In genomic region chrX:22135171-22135711, GRCh38 we compare ENCODE assay signal across 10 cellular contexts.
DNase-seq lines count a peak whose midpoint lies in the region; ATAC-seq, FAIRE-seq and TF ChIP-seq lines count a peak whose summit lies in the region.
"Had no signal": no experiment of that assay in that cellular context is flagged by ENCODE, and none has a peak within 500 bp of the region (broad histone marks: within the 10 kb centered on the region; RNA-seq: fewer than 3 reads in every experiment).

No MANE protein-coding gene starts in this region.

- no peaks in the 10 kb centered on the region for H3K27me3 Mint-ChIP-seq in activated CD4-positive, alpha-beta T cell treated with anti-CD3 and anti-CD28 coated beads, Interleukin-2, amount 10 ng/mL, durations not matched to agents 24 days and 14 days
- H3K27me3 Mint-ChIP-seq in activated CD4-positive, alpha-beta T cell treated with anti-CD3 and anti-CD28 coated beads for 36 hours, result no peaks in the 10 kb centered on the region
- H3K27me3 Mint-ChIP-seq in astrocyte (ENCODE audit: low read depth, unreplicated experiment), result no peaks in the 10 kb centered on the region
- H3K27me3 Mint-ChIP-seq in activated naive CD8-positive, alpha-beta T cell treated with anti-CD3 and anti-CD28 coated beads for 36 hours, result no peaks in the 10 kb centered on the region

- peak; percentile 95 for FAIRE-seq in astrocyte (lab: Jason Lieb, UNC)
- FAIRE-seq: urothelium cell line had no signal

- H3K4me3 Mint-ChIP-seq in activated CD4-positive, alpha-beta T cell treated with anti-CD3 and anti-CD28 coated beads, Interleukin-2, amount 10 ng/mL, durations not matched to agents 24 days and 14 days, result no peak overlapping the region
- no peak overlapping the region for H3K4me3 Mint-ChIP-seq in activated CD4-positive, alpha-beta T cell treated with anti-CD3 and anti-CD28 coated beads for 36 hours
- no peak overlapping the region for H3K4me3 Mint-ChIP-seq in astrocyte (ENCODE audit: unreplicated experiment)
- no peak overlapping the region for H3K4me3 Mint-ChIP-seq in activated naive CD8-positive, alpha-beta T cell treated with anti-CD3 and anti-CD28 coated beads for 36 hours

- CTCF ChIA-PET in activated CD4-positive, alpha-beta T cell treated with anti-CD3 and anti-CD28 coated beads for 36 hours (lab: Charles Lee), result interaction anchor here (0.7 to 2.5 kb wide), 15 partner anchors 10 to 613 kb away, joined by 3 to 14 read pairs (median 5); no protein-coding TSS in a partner anchor

- peaks cover 10% of the 10 kb centered on the region for H3K4me1 Mint-ChIP-seq in activated CD4-positive, alpha-beta T cell treated with anti-CD3 and anti-CD28 coated beads, Interleukin-2, amount 10 ng/mL, durations not matched to agents 24 days and 14 days
- peaks cover 15% of the 10 kb centered on the region for H3K4me1 Mint-ChIP-seq in activated CD4-positive, alpha-beta T cell treated with anti-CD3 and anti-CD28 coated beads for 36 hours
- peaks cover 22% of the 10 kb centered on the region for H3K4me1 Mint-ChIP-seq in astrocyte (ENCODE audit: low read depth, unreplicated experiment)
- H3K4me1 Mint-ChIP-seq in activated naive CD8-positive, alpha-beta T cell treated with anti-CD3 and anti-CD28 coated beads for 36 hours, result peaks cover 13% of the 10 kb centered on the region

- peak overlapping the region; percentile 73 for H3K9ac ChIP-seq in astrocyte (ENCODE audit: low read length)

- H3K4me1 ChIP-seq in astrocyte (ENCODE audit: insufficient read depth, low read length) (peaks cover 17% of the 10 kb centered on the region), uterus (no peaks in the 10 kb centered on the region)

- H3K4me2 ChIP-seq in astrocyte (ENCODE audit: low read length), result peak overlapping the region; percentile 72

- H3K36me3 ChIP-seq in astrocyte (ENCODE audit: insufficient read depth, low read length) (no peaks in the 10 kb centered on the region), uterus (no peaks in the 10 kb centered on the region)

- ATAC-seq in activated CD4-positive, alpha-beta T cell treated with anti-CD3 and anti-CD28 coated beads for 36 hours, result no peak

- POLR2A ChIA-PET in activated CD4-positive, alpha-beta T cell treated with anti-CD3 and anti-CD28 coated beads for 36 hours (lab: Charles Lee), result no interaction called here

- H3K27me3 ChIP-seq in astrocyte (ENCODE audit: insufficient read depth, low read length) (no peaks in the 10 kb centered on the region), uterus (no peaks in the 10 kb centered on the region)

- H3K9me3 ChIP-seq in astrocyte (ENCODE audit: insufficient read depth, low read depth, low read length), result no peaks in the 10 kb centered on the region
- H3K9me3 ChIP-seq in uterus, result no peaks in the 10 kb centered on the region

- no peaks in the 10 kb centered on the region for H3K36me3 Mint-ChIP-seq in activated CD4-positive, alpha-beta T cell treated with anti-CD3 and anti-CD28 coated beads, Interleukin-2, amount 10 ng/mL, durations not matched to agents 24 days and 14 days (ENCODE audit: low read depth)
- no peaks in the 10 kb centered on the region for H3K36me3 Mint-ChIP-seq in activated CD4-positive, alpha-beta T cell treated with anti-CD3 and anti-CD28 coated beads for 36 hours (ENCODE audit: low read depth)
- H3K36me3 Mint-ChIP-seq in astrocyte (ENCODE audit: low read depth, unreplicated experiment), result no peaks in the 10 kb centered on the region
- H3K36me3 Mint-ChIP-seq in activated naive CD8-positive, alpha-beta T cell treated with anti-CD3 and anti-CD28 coated beads for 36 hours, result peaks cover 4% of the 10 kb centered on the region

- H4K20me1 ChIP-seq in astrocyte (ENCODE audit: insufficient read depth, low read length), result no peaks in the 10 kb centered on the region

- DNase-seq in activated CD4-positive, alpha-beta T cell treated with anti-CD3 and anti-CD28 coated beads, Interleukin-2, amount 10 ng/mL, durations not matched to agents 24 days and 14 days, result no peak
- no peak for DNase-seq in activated CD4-positive, alpha-beta T cell treated with anti-CD3 and anti-CD28 coated beads for 36 hours
- DNase-seq in astrocyte (ENCODE audit: low read depth) (peak; percentile 42), islet precursor cell (peak; percentile 71), uterus (no peak)
- no peak for DNase-seq in activated CD4-positive, CD25-positive, alpha-beta regulatory T cell treated with anti-CD3 and anti-CD28 coated beads, Interleukin-2, amount 50 U/mL, for 72 hours
- no peak for DNase-seq in activated naive CD8-positive, alpha-beta T cell treated with anti-CD3 and anti-CD28 coated beads for 36 hours
- DNase-seq in stimulated activated CD4-positive, alpha-beta T cell treated with anti-CD3 and anti-CD28 coated beads, Interleukin-4, amount 100 ng/mL, for 1 hour, result no peak
- DNase-seq: SHP77 treated with DMSO at 0.1 percent for 48 hours had no signal

- H2AFZ ChIP-seq in astrocyte (ENCODE audit: low read depth, low read length), result peak overlapping the region; percentile 9

- no peak for TF ChIP-seq POLR2A in uterus (IDR thresholded peaks at IDR 0.05)

- intact Hi-C loops in activated CD4-positive, alpha-beta T cell treated with anti-CD3 and anti-CD28 coated beads, Interleukin-2, amount 10 ng/mL, durations not matched to agents 24 days and 14 days (cut with micrococcal nuclease), result loop anchor here (1.0 kb wide), 1 partner anchor 146 kb away; no protein-coding TSS in a partner anchor
- intact Hi-C loops in activated CD4-positive, alpha-beta T cell treated with anti-CD3 and anti-CD28 coated beads for 36 hours (cut with DNase I, micrococcal nuclease), result no loop called here
- intact Hi-C loops in uterus (cut with DNase I; ENCODE audit: low total_unique reads), result no loop called here

- H3K4me3 ChIP-seq in astrocyte (ENCODE audit: insufficient read depth, low read depth, low read length) (peak overlapping the region; percentile 4), uterus (no peak overlapping the region)

- TF ChIP-seq CTCF in astrocyte (IDR thresholded peaks at IDR 0.05; ENCODE audit: insufficient read depth, low read depth, low read length) (no peak), uterus (IDR thresholded peaks at IDR 0.05) (no peak)

- H3K79me2 ChIP-seq in astrocyte (ENCODE audit: insufficient read depth, low read length), result no peaks in the 10 kb centered on the region

- peak overlapping the region; percentile 20 for H3K27ac Mint-ChIP-seq in activated CD4-positive, alpha-beta T cell treated with anti-CD3 and anti-CD28 coated beads, Interleukin-2, amount 10 ng/mL, durations not matched to agents 24 days and 14 days
- no peak overlapping the region for H3K27ac Mint-ChIP-seq in activated CD4-positive, alpha-beta T cell treated with anti-CD3 and anti-CD28 coated beads for 36 hours
- H3K27ac Mint-ChIP-seq in astrocyte (ENCODE audit: unreplicated experiment), result peak overlapping the region; percentile 98
- no peak overlapping the region for H3K27ac Mint-ChIP-seq in activated naive CD8-positive, alpha-beta T cell treated with anti-CD3 and anti-CD28 coated beads for 36 hours

- no peaks in the 10 kb centered on the region for H3K9me3 Mint-ChIP-seq in activated CD4-positive, alpha-beta T cell treated with anti-CD3 and anti-CD28 coated beads, Interleukin-2, amount 10 ng/mL, durations not matched to agents 24 days and 14 days
- H3K9me3 Mint-ChIP-seq in activated CD4-positive, alpha-beta T cell treated with anti-CD3 and anti-CD28 coated beads for 36 hours (ENCODE audit: low read depth), result no peaks in the 10 kb centered on the region
- no peaks in the 10 kb centered on the region for H3K9me3 Mint-ChIP-seq in astrocyte (ENCODE audit: unreplicated experiment)
- no peaks in the 10 kb centered on the region for H3K9me3 Mint-ChIP-seq in activated naive CD8-positive, alpha-beta T cell treated with anti-CD3 and anti-CD28 coated beads for 36 hours

- peak overlapping the region; percentile 79 for H3K27ac ChIP-seq in astrocyte (ENCODE audit: low read depth, low read length)
- peak overlapping the region; percentile 54 to 68 for H3K27ac ChIP-seq in uterus

Comparison
In these comparisons a context has a peak if more than half of its experiments do, and no peak if none do; other contexts are left out.
1. H3K27ac Mint-ChIP-seq: peak in activated CD4-positive, alpha-beta T cell treated with anti-CD3 and anti-CD28 coated beads, Interleukin-2, amount 10 ng/mL, durations not matched to agents 24 days and 14 days (single experiment) and astrocyte (single experiment); none in activated CD4-positive, alpha-beta T cell treated with anti-CD3 and anti-CD28 coated beads for 36 hours (single experiment) and activated naive CD8-positive, alpha-beta T cell treated with anti-CD3 and anti-CD28 coated beads for 36 hours (single experiment).
2. DNase-seq: peak in astrocyte (single experiment) and islet precursor cell (single experiment); none in activated CD4-positive, alpha-beta T cell treated with anti-CD3 and anti-CD28 coated beads, Interleukin-2, amount 10 ng/mL, durations not matched to agents 24 days and 14 days (single experiment), activated CD4-positive, alpha-beta T cell treated with anti-CD3 and anti-CD28 coated beads for 36 hours (single experiment), uterus (0 of 2), activated CD4-positive, CD25-positive, alpha-beta regulatory T cell treated with anti-CD3 and anti-CD28 coated beads, Interleukin-2, amount 50 U/mL, for 72 hours (single experiment), activated naive CD8-positive, alpha-beta T cell treated with anti-CD3 and anti-CD28 coated beads for 36 hours (single experiment) and stimulated activated CD4-positive, alpha-beta T cell treated with anti-CD3 and anti-CD28 coated beads, Interleukin-4, amount 100 ng/mL, for 1 hour (single experiment).